ENCODE assay signal across 1 cellular context in genomic region chr17:7281074-7281952, GRCh38.
TF ChIP-seq lines count a peak whose summit lies in the region.

Gene SLC2A4 (plus strand): TSS chr17:7281718. CDS start chr17:7281935, 217 bp downstream.

TF ChIP-seq in H1, 55 proteins besides CTCF, POLR2A, EP300 and RAD21 (continued from another document):
- TF ChIP-seq TAF7 (optimal IDR thresholded peaks at IDR 0.05; ENCODE audit: borderline replicate concordance, low read depth, low read length): no peak
- TF ChIP-seq HDAC6 (IDR thresholded peaks at IDR 0.05; ENCODE audit: low read depth, low read length): no peak
- no peak for TF ChIP-seq SIRT6 (IDR thresholded peaks at IDR 0.05; ENCODE audit: low read length)
- peak; percentile 89 for TF ChIP-seq E2F6 (IDR thresholded peaks at IDR 0.05)
- TF ChIP-seq SRF (IDR thresholded peaks at IDR 0.05; ENCODE audit: low read depth, low read length): no peak
- no peak for TF ChIP-seq SIX5 (IDR thresholded peaks at IDR 0.05; ENCODE audit: low read depth, low read length)
- TF ChIP-seq CBX5 (IDR thresholded peaks at IDR 0.05; ENCODE audit: low read depth, low read length): no peak
- 0 out of 2 replicates have a peak, but pooled peaks have one; percentile 2 for TF ChIP-seq TAF1 (IDR thresholded peaks at IDR 0.05; ENCODE audit: low read depth, low read length)
TF ChIP-seq in H1: peak in this region for 13.
